Comparison of ENCODE assay signal across 20 cellular contexts in genomic region chr12:86660000-86660399, GRCh38.
"Had no signal": no experiment of that assay in that cellular context is flagged by ENCODE, and none has a peak within 500 bp of the region (broad histone marks: within the 10 kb centered on the region; RNA-seq: fewer than 3 reads in every experiment).

No MANE protein-coding gene starts in this region.

- H3K36me3 ChIP-seq: heart left ventricle, spleen, stomach, thoracic aorta, transverse colon had no signal

- H3K4me1 Mint-ChIP-seq: naive B cell; stimulated activated naive B cell treated with anti-CD40 and anti-IgM and Interleukin-4, amounts not matched to agents 10 μg/mL and 1 μg/mL and 100 μg/mL, for 72 hours had no signal

- DNase-seq: foreskin melanocyte; heart left ventricle; hippocampal formation; left colon; left ventricle myocardium superior; naive B cell; psoas muscle; retina; spleen; stimulated activated CD4-positive, alpha-beta T cell treated with anti-CD3 and anti-CD28 coated beads, Interleukin-15, amount 100 ng/mL, for 24 hours; stimulated activated CD4-positive, alpha-beta T cell treated with anti-CD3 and anti-CD28 coated beads, Interleukin-1b, Interleukin-23, amount 100 ng/mL, for 48 hours; stimulated activated CD4-positive, alpha-beta T cell treated with anti-CD3 and anti-CD28 coated beads, Interleukin-4, amount 100 ng/mL, for 24 hours; stimulated activated naive B cell treated with anti-CD40 and anti-IgM and Interleukin-4, amounts not matched to agents 10 μg/mL and 1 μg/mL and 100 μg/mL, for 72 hours; stomach; substantia nigra; transverse colon had no signal

- H3K4me1 ChIP-seq: heart left ventricle, psoas muscle, spleen, stomach, transverse colon had no signal

- ATAC-seq: heart left ventricle; left colon; left ventricle myocardium superior; psoas muscle; sciatic nerve; stimulated activated naive B cell treated with anti-CD40 and anti-IgM and Interleukin-4, amounts not matched to agents 10 μg/mL and 1 μg/mL and 100 μg/mL, for 72 hours had no signal

- H3K27me3 Mint-ChIP-seq: naive B cell; stimulated activated naive B cell treated with anti-CD40 and anti-IgM and Interleukin-4, amounts not matched to agents 10 μg/mL and 1 μg/mL and 100 μg/mL, for 72 hours had no signal

- H3K27ac Mint-ChIP-seq: naive B cell; stimulated activated naive B cell treated with anti-CD40 and anti-IgM and Interleukin-4, amounts not matched to agents 10 μg/mL and 1 μg/mL and 100 μg/mL, for 72 hours had no signal

- H3K9me3 ChIP-seq: heart left ventricle, psoas muscle, spleen, stomach, thoracic aorta, transverse colon had no signal

- H3K36me3 Mint-ChIP-seq: naive B cell; stimulated activated naive B cell treated with anti-CD40 and anti-IgM and Interleukin-4, amounts not matched to agents 10 μg/mL and 1 μg/mL and 100 μg/mL, for 72 hours had no signal

- H3K9me3 Mint-ChIP-seq: nephron had no signal

- H3K27me3 ChIP-seq: heart left ventricle, spleen, stomach, transverse colon had no signal

- H3K4me3 Mint-ChIP-seq: naive B cell; nephron; stimulated activated naive B cell treated with anti-CD40 and anti-IgM and Interleukin-4, amounts not matched to agents 10 μg/mL and 1 μg/mL and 100 μg/mL, for 72 hours had no signal

- H3K27ac ChIP-seq: heart left ventricle, psoas muscle, spleen, stomach, thoracic aorta, transverse colon had no signal

- H3K4me3 ChIP-seq: heart left ventricle, lung, psoas muscle, spleen, stomach, thoracic aorta, transverse colon had no signal
